ENCODE assay signal across 8 cellular contexts in genomic region chr18:55343396-55344073, GRCh38.
DNase-seq lines count a peak whose midpoint lies in the region; ATAC-seq and TF ChIP-seq lines count a peak whose summit lies in the region.

No MANE protein-coding gene starts in this region.

- H3K36me3 ChIP-seq in esophagus muscularis mucosa (no peaks in the 10 kb centered on the region), sigmoid colon (no peaks in the 10 kb centered on the region), MG63 (no peaks in the 10 kb centered on the region)

- POLR2A ChIA-PET in GM10248 (lab: Yijun Ruan, JAX), result no interaction called here

- no peak overlapping the region for H3K27ac ChIP-seq in esophagus muscularis mucosa (replicated peaks in 1 of 4)
- peak overlapping the region in 1 of 4 donors; percentile 30 for H3K27ac ChIP-seq in sigmoid colon

- no peak for ATAC-seq in T-helper 17 cell

- no peak overlapping the region for H3K4me3 Mint-ChIP-seq in HFFc6
- H3K4me3 Mint-ChIP-seq in T-helper 17 cell, result no peak overlapping the region

- H3K27me3 ChIP-seq in esophagus muscularis mucosa, result no peaks in the 10 kb centered on the region
- H3K27me3 ChIP-seq in sigmoid colon, result no peaks in the 10 kb centered on the region
- H3K27me3 ChIP-seq in MG63, result no peaks in the 10 kb centered on the region

- H3K4me1 Mint-ChIP-seq in HFFc6 (ENCODE audit: low read depth), result peaks cover 28% of the 10 kb centered on the region
- H3K4me1 Mint-ChIP-seq in T-helper 17 cell, result no peaks in the 10 kb centered on the region

- 73% methylated on average over 3 of the region's 3 CpGs for WGBS in esophagus muscularis mucosa
- WGBS in sigmoid colon, 2 donors, result 75 to 82% methylated on average over 3 of the region's 3 CpGs

- peaks cover 6 to 24% (median 11%) of the 10 kb centered on the region in 4 donors for H3K4me1 ChIP-seq in esophagus muscularis mucosa
- peaks cover 0 to 64% (median 41%) of the 10 kb centered on the region in 4 donors for H3K4me1 ChIP-seq in sigmoid colon

- TF ChIP-seq CTCF in GM10248 (IDR thresholded peaks at IDR 0.05; ENCODE audit: control extremely low read depth, extremely low read depth, low read depth, missing control alignments), result peak; percentile 48
- peak; percentile 81 for TF ChIP-seq CTCF in HFFc6 (IDR thresholded peaks at IDR 0.05)
- TF ChIP-seq CTCF in esophagus muscularis mucosa (IDR thresholded peaks at IDR 0.05), result peak; percentile 49 to 64 (median 59)
- peak; percentile 48 to 62 (median 55) for TF ChIP-seq CTCF in sigmoid colon (IDR thresholded peaks at IDR 0.05)

- TF ChIP-seq EP300 in esophagus muscularis mucosa (IDR thresholded peaks at IDR 0.05) (no peak), sigmoid colon (IDR thresholded peaks at IDR 0.05) (no peak)

- no peak overlapping the region for H3K27ac Mint-ChIP-seq in HFFc6
- no peak overlapping the region for H3K27ac Mint-ChIP-seq in T-helper 17 cell

- no peaks in the 10 kb centered on the region for H3K9me3 Mint-ChIP-seq in HFFc6

- no peaks in the 10 kb centered on the region for H3K36me3 Mint-ChIP-seq in HFFc6 (ENCODE audit: low read depth)
- H3K36me3 Mint-ChIP-seq in T-helper 17 cell (ENCODE audit: low read depth), result no peaks in the 10 kb centered on the region

- TF ChIP-seq POLR2A in esophagus muscularis mucosa (IDR thresholded peaks at IDR 0.05; ENCODE audit: low read depth) (no peak), sigmoid colon (IDR thresholded peaks at IDR 0.05) (no peak)

- H3K4me3 ChIP-seq in esophagus muscularis mucosa, result no peak overlapping the region
- H3K4me3 ChIP-seq in sigmoid colon, result no peak overlapping the region
- no peak overlapping the region for H3K4me3 ChIP-seq in MG63

- DNase-seq in GM10248 (ENCODE audit: extremely low spot score), result no peak
- peak; percentile 42 for DNase-seq in HFFc6
- DNase-seq in NCI-H524 treated with DMSO at 0.1 percent for 48 hours (lab: John Stamatoyannopoulos, UW), result peak; percentile 47
- no peak for DNase-seq in esophagus muscularis mucosa (ENCODE audit: extremely low spot score)
- DNase-seq in sigmoid colon, result no peak
- no peak for DNase-seq in MG63
- no peak for DNase-seq in NCI-H526 treated with DMSO at 0.1 percent for 48 hours (lab: John Stamatoyannopoulos, UW)
- no peak for DNase-seq in T-helper 17 cell

- CTCF ChIA-PET in GM10248 (lab: Yijun Ruan, JAX), result interaction anchor here (0.6 to 3.4 kb wide), 13 partner anchors 9 to 1232 kb away, joined by 3 to 15 read pairs (median 4); no protein-coding TSS in a partner anchor

- no peaks in the 10 kb centered on the region for H3K9me3 ChIP-seq in esophagus muscularis mucosa
- H3K9me3 ChIP-seq in sigmoid colon, result no peaks in the 10 kb centered on the region
- H3K9me3 ChIP-seq in MG63, result no peaks in the 10 kb centered on the region
- no peaks in the 10 kb centered on the region for H3K9me3 ChIP-seq in T-helper 17 cell (ENCODE audit: control insufficient read depth, low read length, poor library complexity, severe bottlenecking)

- H3K27me3 Mint-ChIP-seq in HFFc6 (ENCODE audit: insufficient read depth), result no peaks in the 10 kb centered on the region
- H3K27me3 Mint-ChIP-seq in T-helper 17 cell, result no peaks in the 10 kb centered on the region

- intact Hi-C loops in esophagus muscularis mucosa (cut with DNase I) (loop anchor here (10.0 kb wide), 2 partner anchors 1041 to 1231 kb away; no protein-coding TSS in a partner anchor), sigmoid colon (cut with DNase I) (loop anchor here (10.0 kb wide), 1 partner anchor 1231 kb away; no protein-coding TSS in a partner anchor)

Comparison
In these comparisons a context has a peak if more than half of its experiments do, and no peak if none do; other contexts are left out.
1. DNase-seq: peak in HFFc6 (single experiment) and NCI-H524 treated with DMSO at 0.1 percent for 48 hours (single experiment); none in GM10248 (single experiment), esophagus muscularis mucosa (single experiment), sigmoid colon (single experiment), MG63 (single experiment), NCI-H526 treated with DMSO at 0.1 percent for 48 hours (single experiment) and T-helper 17 cell (0 of 3).
2. Peak in every context shown above with its lines, with median percentiles within 50 percentile points of each other: CTCF ChIP-seq.